ENCODE assay signal across 14 cellular contexts in genomic region chr5:76684012-76684731, GRCh38. TPM values are rescaled to one million over a fixed set of nuclear protein-coding genes. Genes with fewer than 3 reads are reported as not detected.
DNase-seq lines count a peak whose midpoint lies in the region; ATAC-seq and TF ChIP-seq lines count a peak whose summit lies in the region.
"Had no signal": no experiment of that assay in that cellular context is flagged by ENCODE, and none has a peak within 500 bp of the region (broad histone marks: within the 10 kb centered on the region; RNA-seq: fewer than 3 reads in every experiment).

No MANE protein-coding gene starts in this region.

- H3K9me2 ChIP-seq in MM.1S (replicated peaks; ENCODE audit: insufficient read depth, low read length), result no peaks in the 10 kb centered on the region

- H3K36me3 ChIP-seq in A673 (ENCODE audit: insufficient read depth, low read length, poor library complexity, severe bottlenecking) (peaks cover 5% of the 10 kb centered on the region), mucosa of descending colon (ENCODE audit: low read depth) (no peaks in the 10 kb centered on the region), MM.1S (replicated peaks; ENCODE audit: insufficient read depth, low read length) (no peaks in the 10 kb centered on the region)
- H3K36me3 ChIP-seq in CD4-positive, alpha-beta memory T cell (ENCODE audit: insufficient read depth, low read length), result peaks cover 6% of the 10 kb centered on the region

- H3K9me3 ChIP-seq in A673 (ENCODE audit: low read depth, low read length, poor library complexity, severe bottlenecking) (no peaks in the 10 kb centered on the region), mucosa of descending colon (no peaks in the 10 kb centered on the region), MM.1S (replicated peaks; ENCODE audit: insufficient read depth, low read length) (no peaks in the 10 kb centered on the region)
- no peaks in the 10 kb centered on the region for H3K9me3 ChIP-seq in CD4-positive, alpha-beta memory T cell (ENCODE audit: control insufficient read depth in 1 of 2, low read length in 2 of 2)

- no peaks in the 10 kb centered on the region for H3F3A ChIP-seq in MM.1S (ENCODE audit: insufficient read depth, low read length)

- no peaks in the 10 kb centered on the region for H4K20me1 ChIP-seq in MM.1S (ENCODE audit: insufficient read depth, low read length)

- H3K4me2 ChIP-seq in MM.1S (ENCODE audit: low read depth, low read length), result no peak overlapping the region

- H3K27me3 Mint-ChIP-seq in CD4-positive, alpha-beta memory T cell, result no peaks in the 10 kb centered on the region
- H3K27me3 Mint-ChIP-seq in central memory CD8-positive, alpha-beta T cell, result no peaks in the 10 kb centered on the region

- peak overlapping the region in 5 of 7 donors; percentile 0 to 28 (median 18) for H3K27ac Mint-ChIP-seq in CD4-positive, alpha-beta memory T cell
- peak overlapping the region; percentile 33 for H3K27ac Mint-ChIP-seq in central memory CD8-positive, alpha-beta T cell (ENCODE audit: low read depth)

- H3K4me1 ChIP-seq in A673 (ENCODE audit: insufficient read depth, low read length, poor library complexity, severe bottlenecking) (peaks cover 71% of the 10 kb centered on the region), mucosa of descending colon (ENCODE audit: low read depth) (no peaks in the 10 kb centered on the region), MM.1S (ENCODE audit: low read length) (no peaks in the 10 kb centered on the region)
- no peaks in the 10 kb centered on the region for H3K4me1 ChIP-seq in CD4-positive, alpha-beta memory T cell (ENCODE audit: insufficient read depth, low read length)

- H3K36me3 Mint-ChIP-seq in CD4-positive, alpha-beta memory T cell, result peaks cover 65 to 72% of the 10 kb centered on the region in 2 donors
- H3K36me3 Mint-ChIP-seq in central memory CD8-positive, alpha-beta T cell (ENCODE audit: insufficient read depth), result peaks cover 60% of the 10 kb centered on the region

- H3K27ac ChIP-seq in A673 (ENCODE audit: low read depth, low read length, poor library complexity, severe bottlenecking), result peak overlapping the region; percentile 87
- H3K27ac ChIP-seq in CD4-positive, alpha-beta memory T cell (ENCODE audit: low read depth, low read length), result no peak overlapping the region
- H3K27ac ChIP-seq in MM.1S (ENCODE audit: low read length), result no peak overlapping the region

- intact Hi-C loops in A673 (cut with micrococcal nuclease; ENCODE audit: unreplicated experiment), result loop anchor here (5.0 kb wide), 1 partner anchor 67 kb away; no protein-coding TSS in a partner anchor
- intact Hi-C loops in CD4-positive, alpha-beta memory T cell (cut with micrococcal nuclease), result no loop called here
- intact Hi-C loops in mucosa of descending colon (cut with DNase I, micrococcal nuclease), result no loop called here

- POLR2A ChIA-PET in A673 (lab: Charles Lee; ENCODE audit: low non-redundant PET), result interaction anchor here (0.9 kb wide), 1 partner anchor 31 kb away, joined by 3 read pairs; no protein-coding TSS in a partner anchor
- POLR2A ChIA-PET in CD4-positive, alpha-beta memory T cell (lab: Charles Lee; ENCODE audit: partially characterized antibody), result interaction anchor here (0.8 kb wide), 1 partner anchor 90 kb away, joined by 3 read pairs; no protein-coding TSS in a partner anchor

- ATAC-seq in central memory CD8-positive, alpha-beta T cell (replicated peaks; ENCODE audit: extremely low read depth, poor library complexity, severe bottlenecking), result no peak
- peak; percentile 43 for ATAC-seq in mucosa of descending colon
- no peak for ATAC-seq in GM21390 (IDR thresholded peaks at IDR 0.05; ENCODE audit: unreplicated experiment)

- DNase-seq in A673 (ENCODE audit: low spot score) (peak; percentile 93), mucosa of descending colon (no peak), MM.1S (no peak), CD1c-positive myeloid dendritic cell (ENCODE audit: extremely low spot score) (no peak), retina (no peak)
- DNase-seq in CD4-positive, alpha-beta memory T cell, result no peak
- no peak for DNase-seq in central memory CD8-positive, alpha-beta T cell (ENCODE audit: low spot score in 2 of 2)
- DNase-seq: ACHN, H7, NCI-H2029, NCI-H2171 treated with DMSO at 0.1 percent for 48 hours, NCI-H82, SIG-M5 had no signal

- H3K9ac ChIP-seq in MM.1S (ENCODE audit: low read length), result no peak overlapping the region

- H3K79me2 ChIP-seq in MM.1S (ENCODE audit: low read length), result no peaks in the 10 kb centered on the region

- CTCF ChIA-PET in A673 (lab: Charles Lee), result interaction anchor here (1.0 kb wide), 1 partner anchor 82 kb away, joined by 3 read pairs; no protein-coding TSS in a partner anchor
- CTCF ChIA-PET in CD4-positive, alpha-beta memory T cell (lab: Charles Lee; ENCODE audit: partially characterized antibody), result interaction anchor here (0.8 to 1.5 kb wide), 2 partner anchors 21 to 91 kb away, joined by 3 read pairs; no protein-coding TSS in a partner anchor

- H3K4me3 ChIP-seq in A673 (ENCODE audit: low read depth, low read length, poor library complexity, severe bottlenecking) (no peak overlapping the region), mucosa of descending colon (no peak overlapping the region), MM.1S (ENCODE audit: low read length) (no peak overlapping the region)
- H3K4me3 ChIP-seq in CD4-positive, alpha-beta memory T cell (ENCODE audit: low read length in 2 of 2), result no peak overlapping the region

- H3K4me3 Mint-ChIP-seq in CD4-positive, alpha-beta memory T cell, result no peak overlapping the region
- H3K4me3 Mint-ChIP-seq in central memory CD8-positive, alpha-beta T cell, result no peak overlapping the region

- H3K27me3 ChIP-seq in A673 (replicated peaks; ENCODE audit: insufficient read depth, low read depth, low read length, poor library complexity) (no peaks in the 10 kb centered on the region), MM.1S (replicated peaks; ENCODE audit: insufficient read depth, low read length) (no peaks in the 10 kb centered on the region)
- no peaks in the 10 kb centered on the region for H3K27me3 ChIP-seq in CD4-positive, alpha-beta memory T cell (ENCODE audit: insufficient read depth, low read length)

- no peaks in the 10 kb centered on the region for H3K9me3 Mint-ChIP-seq in CD4-positive, alpha-beta memory T cell
- H3K9me3 Mint-ChIP-seq in central memory CD8-positive, alpha-beta T cell, result no peaks in the 10 kb centered on the region

- BruUV-seq in A673 (replicated peaks; lab: Mats Ljungman, UMichigan), result no TSS peak

- TF ChIP-seq CTCF in A673 (conservative IDR thresholded peaks at IDR 0.05; ENCODE audit: low read depth, low read length) (no peak), mucosa of descending colon (IDR thresholded peaks at IDR 0.05) (no peak), MM.1S (IDR thresholded peaks at IDR 0.05; ENCODE audit: low read length) (no peak)

- H3K4me1 Mint-ChIP-seq in CD4-positive, alpha-beta memory T cell, result peaks cover 0 to 6% (median 3%) of the 10 kb centered on the region in 4 donors
- peaks cover 13% of the 10 kb centered on the region for H3K4me1 Mint-ChIP-seq in central memory CD8-positive, alpha-beta T cell

- no peak overlapping the region for H2AFZ ChIP-seq in MM.1S (ENCODE audit: low read length)

RNA-seq across cellular contexts. Expression of gene F2R, which starts 31.8 kb away (rescaled TPM):
- total RNA-seq in A673 (2021), result 83.3 and 92.1 TPM in 2 replicates
- 10 to 100 TPM; 12.4 to 14.6 TPM for total RNA-seq in CD4-positive, alpha-beta memory T cell
- polyA plus RNA-seq in CD4-positive, alpha-beta memory T cell, result 1 to 10 TPM; 6.7 to 8.9 TPM
- total RNA-seq in mucosa of descending colon, result 1 to 10 TPM; 3.1 to 6.5 (median 4.6) TPM
